18 cellular contexts compared by ENCODE assay signal in the genomic region with DNA sequence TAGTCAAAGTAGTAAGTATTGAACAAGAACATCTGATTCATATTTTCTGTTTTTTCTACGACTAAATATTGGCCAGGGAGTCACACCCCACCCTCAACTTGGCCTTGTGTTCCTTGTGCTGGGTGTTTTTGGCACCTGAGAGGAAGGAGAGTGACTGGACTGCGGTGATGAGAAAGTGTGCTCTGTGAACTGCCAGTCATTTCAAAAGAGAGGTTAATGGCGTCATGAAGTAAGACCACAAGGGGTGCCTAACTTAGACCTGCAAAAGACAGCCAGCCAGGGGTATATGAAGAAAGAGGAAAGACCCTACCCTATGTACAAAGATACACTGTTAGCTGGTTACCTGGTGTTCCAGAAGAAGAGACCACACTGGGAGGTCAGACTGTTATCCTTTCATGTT.
"Had no signal": no experiment of that assay in that cellular context is flagged by ENCODE, and none has a peak within 500 bp of the region (broad histone marks: within the 10 kb centered on the region; RNA-seq: fewer than 3 reads in every experiment).

No MANE protein-coding gene starts in this region.

- H3K36me3 ChIP-seq: gastrocnemius medialis, heart right ventricle, right lobe of liver, tibial artery, upper lobe of left lung, vagina had no signal

- DNase-seq: effector memory CD4-positive, alpha-beta T cell; gastrocnemius medialis; heart right ventricle; hypothalamus; naive B cell; psoas muscle; retina; right lobe of liver; stimulated activated CD4-positive, alpha-beta T cell treated with anti-CD3 and anti-CD28 coated beads, Interleukin-4, amount 100 ng/mL, for 1 hour; stimulated activated CD8-positive, alpha-beta memory T cell treated with anti-CD3 and anti-CD28 coated beads, Interleukin-4, amount 100 ng/mL, for 48 hours; stimulated activated naive CD8-positive, alpha-beta T cell treated with anti-CD3 and anti-CD28 coated beads, Interleukin-15, Interleukin-2, amounts not matched to agents 100 U/mL and 50 U/mL, for 24 hours; tibial artery; upper lobe of left lung had no signal

- H3K27me3 ChIP-seq: gastrocnemius medialis, heart right ventricle, right lobe of liver, tibial artery, upper lobe of left lung, vagina had no signal

- H3K4me1 ChIP-seq: gastrocnemius medialis, heart right ventricle, psoas muscle, right lobe of liver, tibial artery, upper lobe of left lung, vagina had no signal

- H3K9me3 ChIP-seq: gastrocnemius medialis, right lobe of liver, tibial artery, upper lobe of left lung, vagina had no signal

- H3K4me3 ChIP-seq: gastrocnemius medialis, heart right ventricle, psoas muscle, right lobe of liver, tibial artery, upper lobe of left lung, vagina had no signal

- ATAC-seq: esophagus mucosa; gastrocnemius medialis; heart right ventricle; psoas muscle; right lobe of liver; stimulated activated effector memory CD8-positive, alpha-beta T cell treated with anti-CD3 and anti-CD28 coated beads, Interleukin-12 subunit alpha, Interleukin-12 subunit beta, amount 100 ng/mL, for 72 hours; stimulated activated naive CD8-positive, alpha-beta T cell treated with anti-CD3 and anti-CD28 coated beads, Interleukin-15, Interleukin-2, amounts not matched to agents 100 U/mL and 50 U/mL, for 24 hours had no signal

- FAIRE-seq: endometrium, islet of Langerhans had no signal

- H3K27ac ChIP-seq: gastrocnemius medialis, heart right ventricle, psoas muscle, right lobe of liver, tibial artery, upper lobe of left lung, vagina had no signal
